8 cellular contexts compared by ENCODE assay signal in the genomic region with DNA sequence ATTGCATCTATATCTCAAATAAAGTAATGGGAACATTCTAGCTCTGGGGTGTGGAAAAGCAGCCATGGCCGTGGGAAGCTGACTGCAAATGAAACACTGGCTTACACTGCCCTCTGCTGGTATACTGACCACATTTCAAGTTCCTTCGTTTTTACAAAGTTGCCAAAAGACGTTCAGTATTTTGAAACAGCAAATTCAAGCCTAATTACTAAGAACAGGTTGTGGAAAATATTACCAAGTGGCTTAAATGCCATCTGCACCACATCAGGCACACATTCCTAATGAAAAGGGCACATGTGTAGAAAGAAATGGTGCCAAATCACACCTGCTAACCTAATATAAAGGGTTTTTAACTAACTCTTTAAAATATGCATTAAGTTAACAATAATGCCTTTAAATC.
DNase-seq lines count a peak whose midpoint lies in the region; ATAC-seq and TF ChIP-seq lines count a peak whose summit lies in the region.

No MANE protein-coding gene starts in this region.

- H3K4me1 ChIP-seq in body of pancreas (no peaks in the 10 kb centered on the region), smooth muscle cell (ENCODE audit: low read depth) (no peaks in the 10 kb centered on the region)

- H3K4me3 ChIP-seq in body of pancreas (no peak overlapping the region), smooth muscle cell (no peak overlapping the region)

- ATAC-seq in body of pancreas (peak; percentile 67), GM18498 (IDR thresholded peaks at IDR 0.05; ENCODE audit: unreplicated experiment) (no peak)

- no peaks in the 10 kb centered on the region for H3K9me3 ChIP-seq in body of pancreas
- no peaks in the 10 kb centered on the region for H3K9me3 ChIP-seq in smooth muscle cell (replicated peaks; ENCODE audit: low read depth)

- TF ChIP-seq CTCF in body of pancreas (IDR thresholded peaks at IDR 0.05) (peak; percentile 52 to 82 (median 74)), smooth muscle cell (IDR thresholded peaks at IDR 0.05; ENCODE audit: borderline replicate concordance, insufficient read depth, poor library complexity, severe bottlenecking) (peak; percentile 84)

- no peak overlapping the region for H3K27ac ChIP-seq in body of pancreas
- no peak overlapping the region for H3K27ac ChIP-seq in smooth muscle cell (ENCODE audit: low read depth)

- H3K4me2 ChIP-seq in smooth muscle cell: no peak overlapping the region

- peaks cover 3% of the 10 kb centered on the region for H3F3A ChIP-seq in smooth muscle cell (ENCODE audit: low read depth)

- DNase-seq in ELR (ENCODE audit: low read depth) (peak; percentile 73), SK-MEL-5 (ENCODE audit: low read depth, low spot score) (peak; percentile 80), body of pancreas (peak; percentile 49 to 71 (median 57)), iPS DF 4.7 (ENCODE audit: extremely low read depth, low spot score) (peak; percentile 46), smooth muscle cell (lab: John Stamatoyannopoulos, UW; ENCODE audit: unreplicated experiment) (no peak), posterior vena cava (ENCODE audit: low spot score) (no peak)

- H3K9ac ChIP-seq in smooth muscle cell (ENCODE audit: low read depth): no peak overlapping the region

- H2AFZ ChIP-seq in smooth muscle cell (ENCODE audit: low read depth): no peak overlapping the region

- no peak for TF ChIP-seq POLR2A in body of pancreas (IDR thresholded peaks at IDR 0.05)

- H3K79me2 ChIP-seq in smooth muscle cell (ENCODE audit: low read depth): peaks cover 14% of the 10 kb centered on the region

- peak; percentile 72 for TF ChIP-seq RAD21 in Ishikawa (IDR thresholded peaks at IDR 0.05; ENCODE audit: low read depth)

- H3K36me3 ChIP-seq in body of pancreas (replicated peaks in 1 of 2; ENCODE audit: insufficient read depth in 1 of 2, low read depth in 2 of 2): no peaks in the 10 kb centered on the region
- H3K36me3 ChIP-seq in smooth muscle cell (ENCODE audit: low read depth): no peaks in the 10 kb centered on the region

- no peak for TF ChIP-seq EP300 in Ishikawa (IDR thresholded peaks at IDR 0.05; ENCODE audit: borderline replicate concordance)

- WGBS in body of pancreas, 2 donors: 0% methylated on average over 3 of the region's 3 CpGs
- WGBS in smooth muscle cell (ENCODE audit: low lambda C conversion rate): 2% methylated on average over 3 of the region's 3 CpGs

- peaks cover 38% of the 10 kb centered on the region for H4K20me1 ChIP-seq in smooth muscle cell (ENCODE audit: low read depth)

- in situ Hi-C loops in SK-MEL-5 (cut with HindIII; ENCODE audit: low pct_unique_long_range_greater_than_20kb, low sequenced_read_pairs): no loop called here

- no peaks in the 10 kb centered on the region for H3K27me3 ChIP-seq in body of pancreas
- no peaks in the 10 kb centered on the region for H3K27me3 ChIP-seq in smooth muscle cell (ENCODE audit: low read depth)

- intact Hi-C loops in body of pancreas (cut with DNase I): loop anchor here (10.0 kb wide), 1 partner anchor 902 kb away; no protein-coding TSS in a partner anchor
- intact Hi-C loops in posterior vena cava (cut with DNase I): loop anchor here in 1 of 2 donors (10.0 kb wide), 1 partner anchor 902 kb away; no protein-coding TSS in a partner anchor

TF ChIP-seq in Ishikawa, 13 proteins besides CTCF, POLR2A, EP300 and RAD21:
- TF ChIP-seq YY1 (IDR thresholded peaks at IDR 0.05; ENCODE audit: low read depth) (peak; percentile 50; the same call in 1 of the 2 replicates), ZBTB7A (IDR thresholded peaks at IDR 0.05; ENCODE audit: low read depth) (no peak)

Comparison
In these comparisons a context has a peak if more than half of its experiments do, and no peak if none do; other contexts are left out.
1. DNase-seq: peak in ELR (single experiment), SK-MEL-5 (single experiment), body of pancreas (4 of 4) and iPS DF 4.7 (single experiment); none in smooth muscle cell (single experiment) and posterior vena cava (single experiment).